Comparison of ENCODE assay signal across 1 cellular context in the genomic region with DNA sequence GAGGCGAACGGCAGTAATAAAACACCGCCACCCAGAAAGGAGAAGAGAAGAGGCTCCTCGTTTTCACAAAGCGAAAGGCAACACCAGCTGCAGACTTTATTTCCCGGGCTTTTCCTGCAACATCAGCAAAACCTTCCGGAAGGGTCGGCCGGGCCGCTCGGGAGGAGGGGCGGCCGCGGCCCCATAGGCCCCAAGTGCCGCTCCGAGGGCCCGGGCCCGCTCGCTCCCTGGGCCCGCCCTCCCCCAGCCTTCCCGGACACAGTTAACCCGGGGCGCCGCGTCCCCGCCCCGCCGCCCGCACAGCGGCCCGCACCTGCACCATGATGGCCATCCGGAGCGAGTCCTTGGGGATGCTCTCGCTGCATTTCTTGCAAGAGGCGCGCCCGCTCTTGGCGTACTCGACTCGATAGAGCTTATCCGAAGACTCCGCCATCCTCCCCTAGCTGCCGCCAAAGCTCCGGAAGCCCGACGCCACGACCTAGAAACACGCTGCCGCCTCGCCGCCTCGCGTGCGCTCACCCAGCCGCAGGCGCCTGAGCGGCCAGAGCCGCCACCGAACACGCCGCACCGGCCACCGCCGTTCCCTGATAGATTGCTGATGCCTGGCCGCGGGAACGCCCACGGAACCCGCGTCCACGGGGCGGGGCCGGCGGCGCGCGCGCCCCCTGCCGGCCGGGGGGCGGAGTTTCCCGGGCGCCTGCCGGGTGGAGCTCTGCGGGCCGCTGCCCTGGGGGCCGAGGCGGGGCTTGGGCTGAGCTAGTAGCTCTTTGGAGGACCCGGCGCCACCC.
A peak's percentile ranks its signal among the peaks of the same experiment; 100 is the strongest.
TF ChIP-seq lines count a peak whose summit lies in the region.

A gene (minus strand): TSS at position 597 of the 788 bp plus-strand sequence. CDS start 164 bp downstream, at position 433.

TF ChIP-seq in GM12878, 131 proteins besides CTCF, POLR2A, EP300 and RAD21 (continued from another document):
- TF ChIP-seq, protein P1, sequence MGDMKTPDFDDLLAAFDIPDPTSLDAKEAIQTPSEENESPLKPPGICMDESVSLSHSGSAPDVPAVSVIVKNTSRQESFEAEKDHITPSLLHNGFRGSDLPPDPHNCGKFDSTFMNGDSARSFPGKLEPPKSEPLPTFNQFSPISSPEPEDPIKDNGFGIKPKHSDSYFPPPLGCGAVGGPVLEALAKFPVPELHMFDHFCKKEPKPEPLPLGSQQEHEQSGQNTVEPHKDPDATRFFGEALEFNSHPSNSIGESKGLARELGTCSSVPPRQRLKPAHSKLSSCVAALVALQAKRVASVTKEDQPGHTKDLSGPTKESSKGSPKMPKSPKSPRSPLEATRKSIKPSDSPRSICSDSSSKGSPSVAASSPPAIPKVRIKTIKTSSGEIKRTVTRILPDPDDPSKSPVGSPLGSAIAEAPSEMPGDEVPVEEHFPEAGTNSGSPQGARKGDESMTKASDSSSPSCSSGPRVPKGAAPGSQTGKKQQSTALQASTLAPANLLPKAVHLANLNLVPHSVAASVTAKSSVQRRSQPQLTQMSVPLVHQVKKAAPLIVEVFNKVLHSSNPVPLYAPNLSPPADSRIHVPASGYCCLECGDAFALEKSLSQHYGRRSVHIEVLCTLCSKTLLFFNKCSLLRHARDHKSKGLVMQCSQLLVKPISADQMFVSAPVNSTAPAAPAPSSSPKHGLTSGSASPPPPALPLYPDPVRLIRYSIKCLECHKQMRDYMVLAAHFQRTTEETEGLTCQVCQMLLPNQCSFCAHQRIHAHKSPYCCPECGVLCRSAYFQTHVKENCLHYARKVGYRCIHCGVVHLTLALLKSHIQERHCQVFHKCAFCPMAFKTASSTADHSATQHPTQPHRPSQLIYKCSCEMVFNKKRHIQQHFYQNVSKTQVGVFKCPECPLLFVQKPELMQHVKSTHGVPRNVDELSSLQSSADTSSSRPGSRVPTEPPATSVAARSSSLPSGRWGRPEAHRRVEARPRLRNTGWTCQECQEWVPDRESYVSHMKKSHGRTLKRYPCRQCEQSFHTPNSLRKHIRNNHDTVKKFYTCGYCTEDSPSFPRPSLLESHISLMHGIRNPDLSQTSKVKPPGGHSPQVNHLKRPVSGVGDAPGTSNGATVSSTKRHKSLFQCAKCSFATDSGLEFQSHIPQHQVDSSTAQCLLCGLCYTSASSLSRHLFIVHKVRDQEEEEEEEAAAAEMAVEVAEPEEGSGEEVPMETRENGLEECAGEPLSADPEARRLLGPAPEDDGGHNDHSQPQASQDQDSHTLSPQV (IDR thresholded peaks at IDR 0.05), result peak; percentile 56; the same call in 1 of the 2 replicates
- no peak for TF ChIP-seq MTA3 (IDR thresholded peaks at IDR 0.05; ENCODE audit: borderline replicate concordance, low read length)
- no peak for TF ChIP-seq SREBF1 (IDR thresholded peaks at IDR 0.05; ENCODE audit: low read length)
- TF ChIP-seq BACH1 (IDR thresholded peaks at IDR 0.05; ENCODE audit: borderline replicate concordance), result peak; percentile 91; the same call in 1 of the 2 replicates
- no peak for TF ChIP-seq MEF2B (IDR thresholded peaks at IDR 0.05; ENCODE audit: partially characterized antibody, poor library complexity, severe bottlenecking)
- TF ChIP-seq NBN (IDR thresholded peaks at IDR 0.05), result no peak
- no peak for TF ChIP-seq TCF7 (IDR thresholded peaks at IDR 0.05; ENCODE audit: borderline replicate concordance)
- TF ChIP-seq ZNF207 (IDR thresholded peaks at IDR 0.05; ENCODE audit: borderline replicate concordance), result peak; percentile 93
- TF ChIP-seq, protein P2, sequence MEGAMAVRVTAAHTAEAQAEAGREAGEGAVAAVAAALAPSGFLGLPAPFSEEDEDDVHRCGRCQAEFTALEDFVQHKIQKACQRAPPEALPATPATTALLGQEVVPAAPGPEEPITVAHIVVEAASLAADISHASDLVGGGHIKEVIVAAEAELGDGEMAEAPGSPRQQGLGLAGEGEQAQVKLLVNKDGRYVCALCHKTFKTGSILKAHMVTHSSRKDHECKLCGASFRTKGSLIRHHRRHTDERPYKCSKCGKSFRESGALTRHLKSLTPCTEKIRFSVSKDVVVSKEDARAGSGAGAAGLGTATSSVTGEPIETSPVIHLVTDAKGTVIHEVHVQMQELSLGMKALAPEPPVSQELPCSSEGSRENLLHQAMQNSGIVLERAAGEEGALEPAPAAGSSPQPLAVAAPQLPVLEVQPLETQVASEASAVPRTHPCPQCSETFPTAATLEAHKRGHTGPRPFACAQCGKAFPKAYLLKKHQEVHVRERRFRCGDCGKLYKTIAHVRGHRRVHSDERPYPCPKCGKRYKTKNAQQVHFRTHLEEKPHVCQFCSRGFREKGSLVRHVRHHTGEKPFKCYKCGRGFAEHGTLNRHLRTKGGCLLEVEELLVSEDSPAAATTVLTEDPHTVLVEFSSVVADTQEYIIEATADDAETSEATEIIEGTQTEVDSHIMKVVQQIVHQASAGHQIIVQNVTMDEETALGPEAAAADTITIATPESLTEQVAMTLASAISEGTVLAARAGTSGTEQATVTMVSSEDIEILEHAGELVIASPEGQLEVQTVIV (IDR thresholded peaks at IDR 0.05; ENCODE audit: borderline replicate concordance, partially characterized antibody), result no peak
- TF ChIP-seq MTA2 (IDR thresholded peaks at IDR 0.05; ENCODE audit: low read depth), result no peak
- no peak for TF ChIP-seq CBX5 (IDR thresholded peaks at IDR 0.05; ENCODE audit: low read depth)
- TF ChIP-seq SUPT20H (IDR thresholded peaks at IDR 0.05; ENCODE audit: borderline replicate concordance, control insufficient read depth, low read depth, low read length), result no peak
- 0 out of 2 replicates have a peak, but pooled peaks have one; percentile 30 for TF ChIP-seq ZSCAN29 (IDR thresholded peaks at IDR 0.05)
- peak; percentile 69; the same call in 1 of the 3 replicates for TF ChIP-seq POU2F2 (IDR thresholded peaks at IDR 0.05; ENCODE audit: borderline replicate concordance, low read depth, low read length)
- TF ChIP-seq EGR1 (IDR thresholded peaks at IDR 0.05; ENCODE audit: borderline replicate concordance in 1 of 2, low read depth in 2 of 2, low read length in 2 of 2), result peak; percentile 27 to 94
- TF ChIP-seq CBX3 (IDR thresholded peaks at IDR 0.05; ENCODE audit: borderline replicate concordance, low read depth), result no peak
- TF ChIP-seq, protein P3, sequence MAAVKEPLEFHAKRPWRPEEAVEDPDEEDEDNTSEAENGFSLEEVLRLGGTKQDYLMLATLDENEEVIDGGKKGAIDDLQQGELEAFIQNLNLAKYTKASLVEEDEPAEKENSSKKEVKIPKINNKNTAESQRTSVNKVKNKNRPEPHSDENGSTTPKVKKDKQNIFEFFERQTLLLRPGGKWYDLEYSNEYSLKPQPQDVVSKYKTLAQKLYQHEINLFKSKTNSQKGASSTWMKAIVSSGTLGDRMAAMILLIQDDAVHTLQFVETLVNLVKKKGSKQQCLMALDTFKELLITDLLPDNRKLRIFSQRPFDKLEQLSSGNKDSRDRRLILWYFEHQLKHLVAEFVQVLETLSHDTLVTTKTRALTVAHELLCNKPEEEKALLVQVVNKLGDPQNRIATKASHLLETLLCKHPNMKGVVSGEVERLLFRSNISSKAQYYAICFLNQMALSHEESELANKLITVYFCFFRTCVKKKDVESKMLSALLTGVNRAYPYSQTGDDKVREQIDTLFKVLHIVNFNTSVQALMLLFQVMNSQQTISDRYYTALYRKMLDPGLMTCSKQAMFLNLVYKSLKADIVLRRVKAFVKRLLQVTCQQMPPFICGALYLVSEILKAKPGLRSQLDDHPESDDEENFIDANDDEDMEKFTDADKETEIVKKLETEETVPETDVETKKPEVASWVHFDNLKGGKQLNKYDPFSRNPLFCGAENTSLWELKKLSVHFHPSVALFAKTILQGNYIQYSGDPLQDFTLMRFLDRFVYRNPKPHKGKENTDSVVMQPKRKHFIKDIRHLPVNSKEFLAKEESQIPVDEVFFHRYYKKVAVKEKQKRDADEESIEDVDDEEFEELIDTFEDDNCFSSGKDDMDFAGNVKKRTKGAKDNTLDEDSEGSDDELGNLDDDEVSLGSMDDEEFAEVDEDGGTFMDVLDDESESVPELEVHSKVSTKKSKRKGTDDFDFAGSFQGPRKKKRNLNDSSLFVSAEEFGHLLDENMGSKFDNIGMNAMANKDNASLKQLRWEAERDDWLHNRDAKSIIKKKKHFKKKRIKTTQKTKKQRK (IDR thresholded peaks at IDR 0.05; ENCODE audit: low read depth, low read length), result no peak
- TF ChIP-seq YY1 (IDR thresholded peaks at IDR 0.05; ENCODE audit: low read depth, low read length), result no peak
- peak; percentile 92 for TF ChIP-seq SMARCA5 (IDR thresholded peaks at IDR 0.05)
- TF ChIP-seq IRF4 (IDR thresholded peaks at IDR 0.05; ENCODE audit: low read depth, low read length), result no peak
- TF ChIP-seq, protein P4, sequence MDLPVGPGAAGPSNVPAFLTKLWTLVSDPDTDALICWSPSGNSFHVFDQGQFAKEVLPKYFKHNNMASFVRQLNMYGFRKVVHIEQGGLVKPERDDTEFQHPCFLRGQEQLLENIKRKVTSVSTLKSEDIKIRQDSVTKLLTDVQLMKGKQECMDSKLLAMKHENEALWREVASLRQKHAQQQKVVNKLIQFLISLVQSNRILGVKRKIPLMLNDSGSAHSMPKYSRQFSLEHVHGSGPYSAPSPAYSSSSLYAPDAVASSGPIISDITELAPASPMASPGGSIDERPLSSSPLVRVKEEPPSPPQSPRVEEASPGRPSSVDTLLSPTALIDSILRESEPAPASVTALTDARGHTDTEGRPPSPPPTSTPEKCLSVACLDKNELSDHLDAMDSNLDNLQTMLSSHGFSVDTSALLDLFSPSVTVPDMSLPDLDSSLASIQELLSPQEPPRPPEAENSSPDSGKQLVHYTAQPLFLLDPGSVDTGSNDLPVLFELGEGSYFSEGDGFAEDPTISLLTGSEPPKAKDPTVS (IDR thresholded peaks at IDR 0.05; ENCODE audit: low read depth, low read length), result no peak
- no peak for TF ChIP-seq BRCA1 (IDR thresholded peaks at IDR 0.05; ENCODE audit: low read depth, low read length)
- TF ChIP-seq ZBED1 (IDR thresholded peaks at IDR 0.05; ENCODE audit: borderline replicate concordance), result no peak
- no peak for TF ChIP-seq RBBP5 (conservative IDR thresholded peaks at IDR 0.05)
- TF ChIP-seq DPF2 (IDR thresholded peaks at IDR 0.05), result peak; percentile 89
- TF ChIP-seq, protein P5, sequence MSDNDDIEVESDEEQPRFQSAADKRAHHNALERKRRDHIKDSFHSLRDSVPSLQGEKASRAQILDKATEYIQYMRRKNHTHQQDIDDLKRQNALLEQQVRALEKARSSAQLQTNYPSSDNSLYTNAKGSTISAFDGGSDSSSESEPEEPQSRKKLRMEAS (IDR thresholded peaks at IDR 0.05; ENCODE audit: low read depth, low read length), result peak; percentile 68
- no peak for TF ChIP-seq MYC (IDR thresholded peaks at IDR 0.05; ENCODE audit: insufficient read depth, insufficient read length, insufficient replicate concordance, low read length, severe bottlenecking)
TF ChIP-seq in GM12878: peak in this region for 45.
